In genomic region chr20:50658804-50659380, GRCh38 we compare ENCODE assay signal across 13 cellular contexts. TPM values are rescaled to one million over a fixed set of nuclear protein-coding genes. Genes with fewer than 3 reads are reported as not detected.
A peak's percentile ranks its signal among the peaks of the same experiment; 100 is the strongest.
DNase-seq lines count a peak whose midpoint lies in the region; ATAC-seq and TF ChIP-seq lines count a peak whose summit lies in the region.
"Had no signal": no experiment of that assay in that cellular context is flagged by ENCODE, and none has a peak within 500 bp of the region (broad histone marks: within the 10 kb centered on the region; RNA-seq: fewer than 3 reads in every experiment).

No MANE protein-coding gene starts in this region.

- H3K36me3 Mint-ChIP-seq in Calu3 (ENCODE audit: insufficient read depth, unreplicated experiment), result peaks cover 39% of the 10 kb centered on the region
- H3K36me3 Mint-ChIP-seq: stimulated activated memory B cell treated with anti-CD40 and anti-IgM and Interleukin-4, amounts not matched to agents 10 μg/mL and 1 μg/mL and 100 μg/mL, for 72 hours had no signal

- peaks cover 60% of the 10 kb centered on the region for H3F3A ChIP-seq in PC-9 (ENCODE audit: insufficient read depth, low read depth)

- no peaks in the 10 kb centered on the region for H3K9me3 Mint-ChIP-seq in Calu3 (ENCODE audit: low read depth, unreplicated experiment)

- H3K79me2 ChIP-seq in PC-9 (ENCODE audit: low read depth), result 0 out of 2 replicates have a peak, but pooled peaks cover 6% of the 10 kb centered on the region

- peak; percentile 67 for DNase-seq in Calu3
- DNase-seq in PC-9, result peak; percentile 65 to 95
- peak; percentile 70 for DNase-seq in fibroblast of the aortic adventitia (ENCODE audit: low read depth)
- no peak for DNase-seq in psoas muscle
- DNase-seq in stimulated activated CD4-positive, alpha-beta T cell treated with anti-CD3 and anti-CD28 coated beads, Interleukin-12 subunit alpha, Interleukin-12 subunit beta, amount 100 ng/mL, for 4 hours, result no peak
- DNase-seq in NCI-H1105 (lab: John Stamatoyannopoulos, UW), result no peak
- DNase-seq: activated CD4-positive, alpha-beta T cell treated with anti-CD3 and anti-CD28 coated beads, Interleukin-2, amount 50 U/mL, for 48 hours; MV-4-11; NCI-H82; T1000 had no signal

- H3K4me1 ChIP-seq in PC-9 (replicated peaks; ENCODE audit: insufficient read depth) (peaks cover 64% of the 10 kb centered on the region), psoas muscle (peaks cover 13% of the 10 kb centered on the region)

- no peaks in the 10 kb centered on the region for H4K20me1 ChIP-seq in PC-9 (ENCODE audit: insufficient read depth)

- CTCF ChIA-PET in Calu3 (lab: Charles Lee), result interaction anchor here (0.7 to 2.3 kb wide), 20 partner anchors 13 to 129 kb away, joined by 3 to 28 read pairs (median 6); no protein-coding TSS in a partner anchor
- CTCF ChIA-PET in PC-9 (lab: Charles Lee), result interaction anchor here (0.6 to 1.3 kb wide), 6 partner anchors 26 to 422 kb away, joined by 3 to 7 read pairs (median 3); no protein-coding TSS in a partner anchor

- no peaks in the 10 kb centered on the region for H3K36me3 ChIP-seq in PC-9 (ENCODE audit: low read depth)
- no peaks in the 10 kb centered on the region for H3K36me3 ChIP-seq in psoas muscle (ENCODE audit: insufficient read depth in 1 of 2, low read depth in 1 of 2)

- H3K27ac ChIP-seq in PC-9 (peak overlapping the region; percentile 85), psoas muscle (no peak overlapping the region)

- POLR2A ChIA-PET in PC-9 (lab: Charles Lee; ENCODE audit: unreplicated experiment), result interaction anchor here (0.6 to 1.0 kb wide), 9 partner anchors 19 to 329 kb away, joined by 3 to 9 read pairs (median 4); partner anchors contain the start of gene PARD6B

- peaks cover 53% of the 10 kb centered on the region for H3K4me1 Mint-ChIP-seq in Calu3 (ENCODE audit: low read depth, unreplicated experiment)
- H3K4me1 Mint-ChIP-seq: stimulated activated memory B cell treated with anti-CD40 and anti-IgM and Interleukin-4, amounts not matched to agents 10 μg/mL and 1 μg/mL and 100 μg/mL, for 72 hours had no signal

- H3K27me3 ChIP-seq in PC-9 (ENCODE audit: insufficient read depth, low read depth), result no peaks in the 10 kb centered on the region
- H3K27me3 ChIP-seq in psoas muscle (ENCODE audit: insufficient read depth in 3 of 3, low read length in 2 of 3), result no peaks in the 10 kb centered on the region

- ATAC-seq in psoas muscle (peak in 2 of 4 donors; percentile 39 to 47), GM21367 (IDR thresholded peaks at IDR 0.05; ENCODE audit: unreplicated experiment) (no peak), HG03175 (IDR thresholded peaks at IDR 0.05; ENCODE audit: unreplicated experiment) (no peak)
- ATAC-seq: stimulated activated memory B cell treated with anti-CD40 and anti-IgM and Interleukin-4, amounts not matched to agents 10 μg/mL and 1 μg/mL and 100 μg/mL, for 72 hours had no signal

- intact Hi-C loops in Calu3 (cut with micrococcal nuclease; ENCODE audit: unreplicated experiment), result loop anchor here (2.0 kb wide), 1 partner anchor 20 kb away; no protein-coding TSS in a partner anchor
- intact Hi-C loops in PC-9 (cut with micrococcal nuclease; ENCODE audit: unreplicated experiment), result loop anchor here (1.0 kb wide), 3 partner anchors 14 to 102 kb away; no protein-coding TSS in a partner anchor
- intact Hi-C loops in psoas muscle (cut with DNase I), result no loop called here

- TF ChIP-seq CTCF in Calu3 (IDR thresholded peaks at IDR 0.05; ENCODE audit: unreplicated experiment) (no peak), PC-9 (conservative IDR thresholded peaks at IDR 0.05) (peak; percentile 38; the same call in 1 of the 2 replicates), fibroblast of the aortic adventitia (IDR thresholded peaks at IDR 0.05; ENCODE audit: insufficient read depth, low read length) (no peak), psoas muscle (IDR thresholded peaks at IDR 0.05) (peak; percentile 10)

- BruUV-seq in Calu3 (replicated peaks; lab: Mats Ljungman, UMichigan) (TSS peak; percentile 79), PC-9 (replicated peaks; lab: Mats Ljungman, UMichigan) (no TSS peak)

- H3K9me2 ChIP-seq in PC-9 (ENCODE audit: insufficient read depth), result no peaks in the 10 kb centered on the region

- peak overlapping the region; percentile 76 for H3K4me2 ChIP-seq in PC-9

- peak overlapping the region; percentile 13; the same call in 1 of the 2 replicates for H2AFZ ChIP-seq in PC-9

- H3K9me3 ChIP-seq in PC-9 (ENCODE audit: insufficient read depth, low read depth), result no peaks in the 10 kb centered on the region
- H3K9me3 ChIP-seq in psoas muscle, result no peaks in the 10 kb centered on the region

- WGBS in psoas muscle, 3 donors, result 32 to 48% (median 34%) methylated on average over 10 of the region's 10 CpGs

- peak overlapping the region; percentile 98 for H3K27ac Mint-ChIP-seq in Calu3 (ENCODE audit: unreplicated experiment)
- H3K27ac Mint-ChIP-seq: stimulated activated memory B cell treated with anti-CD40 and anti-IgM and Interleukin-4, amounts not matched to agents 10 μg/mL and 1 μg/mL and 100 μg/mL, for 72 hours had no signal

- H3K4me3 ChIP-seq in PC-9, result peak overlapping the region; percentile 24; the same call in 1 of the 2 replicates
- H3K4me3 ChIP-seq in fibroblast of the aortic adventitia (ENCODE audit: low read depth, low read length), result no peak overlapping the region
- no peak overlapping the region for H3K4me3 ChIP-seq in psoas muscle

- peak overlapping the region; percentile 40 for H3K4me3 Mint-ChIP-seq in Calu3 (ENCODE audit: low read depth, unreplicated experiment)
- H3K4me3 Mint-ChIP-seq: stimulated activated memory B cell treated with anti-CD40 and anti-IgM and Interleukin-4, amounts not matched to agents 10 μg/mL and 1 μg/mL and 100 μg/mL, for 72 hours had no signal

- H3K27me3 Mint-ChIP-seq in Calu3 (ENCODE audit: unreplicated experiment), result no peaks in the 10 kb centered on the region

RNA-seq across cellular contexts. Expression of gene RIPOR3, which starts 32.5 kb away (rescaled TPM):
- total RNA-seq in Calu3 (2022) (2.8 and 4.0 TPM in 2 replicates), PC-9 (2021) (4.1 and 6.3 TPM in 2 replicates), fibroblast of the aortic adventitia (ENCODE audit: low replicate concordance) (1.6 and 6.5 TPM in 2 replicates), psoas muscle (1 to 10 TPM; 3.1 to 5.2 (median 4.5) TPM)
- polyA plus RNA-seq in psoas muscle, result 1 to 10 TPM; 5.4 to 5.7 (median 5.6) TPM

Comparison
In these comparisons a context has a peak if more than half of its experiments do, and no peak if none do; other contexts are left out.
1. DNase-seq: peak in Calu3 (single experiment), PC-9 (2 of 2) and fibroblast of the aortic adventitia (single experiment); none in psoas muscle (0 of 2), stimulated activated CD4-positive, alpha-beta T cell treated with anti-CD3 and anti-CD28 coated beads, Interleukin-12 subunit alpha, Interleukin-12 subunit beta, amount 100 ng/mL, for 4 hours (single experiment) and NCI-H1105 (single experiment).
2. CTCF ChIP-seq: peak in PC-9 (single experiment) and psoas muscle (single experiment); none in Calu3 (single experiment) and fibroblast of the aortic adventitia (single experiment).
3. intact Hi-C loops: an anchor here in Calu3 (2.0 kb wide) and PC-9 (1.0 kb wide); none called in psoas muscle.